ENCODE assay signal across 1 cellular context in genomic region chr11:75324740-75325139, GRCh38.
TF ChIP-seq lines count a peak whose summit lies in the region.

No MANE protein-coding gene starts in this region.

TF ChIP-seq in WTC11, 78 proteins besides CTCF, POLR2A, EP300 and RAD21 (continued from another document):
- TF ChIP-seq STAT6 (CRISPR knock-in tag; conservative IDR thresholded peaks at IDR 0.05; ENCODE audit: low read depth) (no peak), IRF2 (CRISPR knock-in tag; IDR thresholded peaks at IDR 0.05; ENCODE audit: borderline replicate concordance, low read depth) (no peak), TEAD1 (CRISPR knock-in tag; IDR thresholded peaks at IDR 0.05) (no peak), GTF2I (CRISPR knock-in tag; conservative IDR thresholded peaks at IDR 0.05) (no peak), HMGXB4 (CRISPR knock-in tag; IDR thresholded peaks at IDR 0.05) (no peak), NR2C2 (CRISPR knock-in tag; IDR thresholded peaks at IDR 0.05) (no peak), OVOL2 (CRISPR knock-in tag; IDR thresholded peaks at IDR 0.05; ENCODE audit: borderline replicate concordance) (no peak), MLX (CRISPR knock-in tag; IDR thresholded peaks at IDR 0.05) (no peak), JAZF1 (CRISPR knock-in tag; IDR thresholded peaks at IDR 0.05) (no peak), ZNF281 (CRISPR knock-in tag; IDR thresholded peaks at IDR 0.05) (no peak), CREB1 (CRISPR knock-in tag; IDR thresholded peaks at IDR 0.05) (no peak), ZNF317 (CRISPR knock-in tag; IDR thresholded peaks at IDR 0.05; ENCODE audit: borderline replicate concordance, low read depth) (no peak), E2F1 (CRISPR knock-in tag; IDR thresholded peaks at IDR 0.05) (no peak), CBFB (CRISPR knock-in tag; IDR thresholded peaks at IDR 0.05; ENCODE audit: low read depth) (no peak)
